ENCODE assay signal across 23 cellular contexts in the genomic region with DNA sequence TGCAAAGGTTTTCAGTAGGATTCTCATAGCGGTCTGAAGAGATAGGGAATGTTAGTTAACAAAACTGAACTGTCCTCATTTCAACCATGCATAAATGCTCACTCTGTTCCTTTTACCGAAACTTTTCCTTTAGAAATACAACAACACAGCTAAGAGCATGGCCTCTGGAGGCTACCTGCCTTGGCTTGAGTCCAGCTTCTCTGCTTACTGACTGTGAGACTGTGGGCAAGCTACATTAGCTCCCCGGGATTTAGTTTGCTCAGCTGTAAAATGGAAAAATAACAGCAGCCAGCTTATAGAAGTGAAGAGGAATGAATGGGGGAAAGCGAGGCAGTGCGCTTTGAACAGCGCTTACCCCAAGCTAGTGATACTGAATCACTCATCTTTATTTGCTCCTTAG.
"Had no signal": no experiment of that assay in that cellular context is flagged by ENCODE, and none has a peak within 500 bp of the region (broad histone marks: within the 10 kb centered on the region; RNA-seq: fewer than 3 reads in every experiment).

No MANE protein-coding gene starts in this region.

- H3K27ac Mint-ChIP-seq: activated B cell treated with CpG ODN at 0.5 μM for 24 hours; activated CD8-positive, alpha-beta T cell treated with anti-CD3 and anti-CD28 coated beads, Interleukin-2, amount 10 ng/mL, durations not matched to agents 7 days and 5 days; activated naive CD4-positive, alpha-beta T cell treated with anti-CD3 and anti-CD28 coated beads for 36 hours; activated naive CD8-positive, alpha-beta T cell treated with anti-CD3 and anti-CD28 coated beads, Interleukin-2, amount 50 U/mL, for 24 hours; memory B cell; natural killer cell; stimulated activated naive CD8-positive, alpha-beta T cell treated with anti-CD3 and anti-CD28 coated beads, Interleukin-15, amount 100 ng/mL, for 72 hours had no signal

- H3K4me1 Mint-ChIP-seq: activated B cell treated with CpG ODN at 0.5 μM for 24 hours; activated naive CD8-positive, alpha-beta T cell treated with anti-CD3 and anti-CD28 coated beads, Interleukin-2, amount 50 U/mL, for 24 hours; memory B cell; natural killer cell; stimulated activated naive CD8-positive, alpha-beta T cell treated with anti-CD3 and anti-CD28 coated beads, Interleukin-15, amount 100 ng/mL, for 72 hours had no signal

- H3K27me3 ChIP-seq: suprapubic skin, vagina had no signal

- H3K9me3 ChIP-seq: left ventricle myocardium inferior, suprapubic skin, vagina had no signal

- H2AFZ ChIP-seq: parathyroid adenoma had no signal

- H3K4me1 ChIP-seq: left ventricle myocardium inferior, parathyroid adenoma, suprapubic skin, vagina had no signal

- H3K4me2 ChIP-seq: smooth muscle cell had no signal

- H3K36me3 ChIP-seq: left ventricle myocardium inferior, suprapubic skin, vagina had no signal

- H3K9me3 Mint-ChIP-seq: activated B cell treated with CpG ODN at 0.5 μM for 24 hours; activated naive CD4-positive, alpha-beta T cell treated with anti-CD3 and anti-CD28 coated beads for 36 hours; activated naive CD8-positive, alpha-beta T cell treated with anti-CD3 and anti-CD28 coated beads, Interleukin-2, amount 50 U/mL, for 24 hours; activated T-cell treated with anti-CD3 and anti-CD28 coated beads, Interleukin-2, amount 50 U/mL, for 4 hours; memory B cell; natural killer cell; stimulated activated naive CD8-positive, alpha-beta T cell treated with anti-CD3 and anti-CD28 coated beads, Interleukin-15, amount 100 ng/mL, for 72 hours had no signal

- DNase-seq: activated B cell treated with CpG ODN at 0.5 μM for 24 hours; activated CD4-positive, alpha-beta T cell treated with anti-CD3 and anti-CD28 coated beads for 4 hours; activated CD8-positive, alpha-beta T cell treated with anti-CD3 and anti-CD28 coated beads, Interleukin-2, amount 10 ng/mL, durations not matched to agents 7 days and 5 days; activated naive CD4-positive, alpha-beta T cell treated with anti-CD3 and anti-CD28 coated beads for 36 hours; activated naive CD8-positive, alpha-beta T cell treated with anti-CD3 and anti-CD28 coated beads, Interleukin-2, amount 50 U/mL, for 24 hours; activated T-cell treated with anti-CD3 and anti-CD28 coated beads, Interleukin-2, amount 50 U/mL, for 4 hours; aorta; cerebellar nuclear complex; effector CD4-positive, alpha-beta T cell; head of caudate nucleus; left ventricle myocardium inferior; natural killer cell; stimulated activated CD4-positive, alpha-beta T cell treated with anti-CD3 and anti-CD28 coated beads, Interleukin-4, amount 100 ng/mL, for 1 hour; stimulated activated naive CD8-positive, alpha-beta T cell treated with anti-CD3 and anti-CD28 coated beads, Interleukin-15, amount 100 ng/mL, for 72 hours; trophoblast cell had no signal

- H3K4me3 Mint-ChIP-seq: activated B cell treated with CpG ODN at 0.5 μM for 24 hours; activated CD8-positive, alpha-beta T cell treated with anti-CD3 and anti-CD28 coated beads, Interleukin-2, amount 10 ng/mL, durations not matched to agents 7 days and 5 days; activated naive CD4-positive, alpha-beta T cell treated with anti-CD3 and anti-CD28 coated beads for 36 hours; activated naive CD8-positive, alpha-beta T cell treated with anti-CD3 and anti-CD28 coated beads, Interleukin-2, amount 50 U/mL, for 24 hours; activated T-cell treated with anti-CD3 and anti-CD28 coated beads, Interleukin-2, amount 50 U/mL, for 4 hours; memory B cell; natural killer cell; stimulated activated naive CD8-positive, alpha-beta T cell treated with anti-CD3 and anti-CD28 coated beads, Interleukin-15, amount 100 ng/mL, for 72 hours had no signal

- H3K4me3 ChIP-seq: left ventricle myocardium inferior, smooth muscle cell, suprapubic skin, vagina had no signal

- ATAC-seq: activated CD8-positive, alpha-beta T cell treated with anti-CD3 and anti-CD28 coated beads, Interleukin-2, amount 10 ng/mL, durations not matched to agents 7 days and 5 days; activated naive CD8-positive, alpha-beta T cell treated with anti-CD3 and anti-CD28 coated beads, Interleukin-2, amount 50 U/mL, for 24 hours; activated T-cell treated with anti-CD3 and anti-CD28 coated beads, Interleukin-2, amount 50 U/mL, for 4 hours; natural killer cell; sciatic nerve; stimulated activated naive CD8-positive, alpha-beta T cell treated with anti-CD3 and anti-CD28 coated beads, Interleukin-15, amount 100 ng/mL, for 72 hours had no signal

- H3K27ac ChIP-seq: left ventricle myocardium inferior, parathyroid adenoma, suprapubic skin, vagina had no signal

- H3K36me3 Mint-ChIP-seq: memory B cell, natural killer cell had no signal

- H3K79me2 ChIP-seq: parathyroid adenoma had no signal

- FAIRE-seq: frontal cortex, TTC549 had no signal

- H3K27me3 Mint-ChIP-seq: stimulated activated naive CD8-positive, alpha-beta T cell treated with anti-CD3 and anti-CD28 coated beads, Interleukin-15, amount 100 ng/mL, for 72 hours had no signal
